1 cellular context compared by ENCODE assay signal in genomic region chr2:21443494-21444105, GRCh38.
TF ChIP-seq lines count a peak whose summit lies in the region.

No MANE protein-coding gene starts in this region.

TF ChIP-seq in H1, 55 proteins besides CTCF, POLR2A, EP300 and RAD21 (continued from another document):
- TF ChIP-seq SRF (IDR thresholded peaks at IDR 0.05; ENCODE audit: low read depth, low read length) (no peak), EGR1 (IDR thresholded peaks at IDR 0.05; ENCODE audit: borderline replicate concordance, low read depth, low read length) (no peak)
TF ChIP-seq in H1: peak in this region for 0.
